Comparison of ENCODE assay signal across 20 cellular contexts in the genomic region with DNA sequence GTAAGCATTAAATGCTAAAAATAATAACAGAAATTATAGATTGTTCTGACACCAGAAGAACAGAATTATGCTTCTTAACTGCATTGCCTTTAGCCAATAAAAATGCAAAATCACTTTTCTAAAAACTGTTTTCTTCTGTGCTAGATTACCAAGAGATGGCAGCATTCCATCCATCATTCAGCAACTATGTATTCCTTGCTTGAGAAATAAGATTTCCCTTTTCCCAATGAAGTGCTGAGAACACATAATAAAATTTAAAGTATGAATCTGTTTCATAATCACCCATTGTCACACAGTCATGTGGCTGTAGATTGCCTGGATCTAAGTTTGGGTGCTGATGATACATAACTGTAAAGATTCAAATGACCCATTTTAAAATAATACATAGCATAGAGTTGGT.
"Had no signal": no experiment of that assay in that cellular context is flagged by ENCODE, and none has a peak within 500 bp of the region (broad histone marks: within the 10 kb centered on the region; RNA-seq: fewer than 3 reads in every experiment).

No MANE protein-coding gene starts in this region.

- H3K27ac Mint-ChIP-seq: activated naive CD8-positive, alpha-beta T cell; activated T-helper 2 cell treated with anti-CD3 and anti-CD28 coated beads, Interferon-gamma antibody, Interleukin-2, Interleukin-4, amounts not matched to agents 10 μg/mL and 5 μg/mL and 100 μg/mL, durations not matched to agents 14 hours and 24 hours and 36 hours; effector memory CD8-positive, alpha-beta T cell; naive thymus-derived CD8-positive, alpha-beta T cell; progenitor cell of endocrine pancreas had no signal

- DNase-seq: activated CD4-positive, alpha-beta T cell treated with anti-CD3 and anti-CD28 coated beads for 1 hour; activated CD4-positive, alpha-beta T cell treated with anti-CD3 and anti-CD28 coated beads, Interleukin-2, amount 50 U/mL, for 1 hour; activated naive CD4-positive, alpha-beta T cell; activated T-cell treated with anti-CD3 and anti-CD28 coated beads, Interleukin-2, amount 50 U/mL, for 1 hour; colonic mucosa; dorsolateral prefrontal cortex; effector memory CD8-positive, alpha-beta T cell; heart right ventricle; left ventricle myocardium inferior; naive thymus-derived CD8-positive, alpha-beta T cell; stimulated activated CD4-positive, alpha-beta T cell treated with anti-CD3 and anti-CD28 coated beads, Interleukin-4, amount 100 ng/mL, for 24 hours; stimulated activated naive CD4-positive, alpha-beta T cell treated with Interleukin-2 at 50 U/mL for 16 hours; thyroid gland had no signal

- H3K36me3 ChIP-seq: breast epithelium, colonic mucosa, esophagus muscularis mucosa, heart right ventricle, left ventricle myocardium inferior, right atrium auricular region, thyroid gland had no signal

- H3K4me3 Mint-ChIP-seq: activated naive CD8-positive, alpha-beta T cell; central memory CD8-positive, alpha-beta T cell; effector memory CD8-positive, alpha-beta T cell; naive thymus-derived CD8-positive, alpha-beta T cell had no signal

- H3K27me3 Mint-ChIP-seq: activated naive CD8-positive, alpha-beta T cell; central memory CD8-positive, alpha-beta T cell; effector memory CD8-positive, alpha-beta T cell; naive thymus-derived CD8-positive, alpha-beta T cell; progenitor cell of endocrine pancreas had no signal

- H3K4me1 ChIP-seq: breast epithelium, colonic mucosa, esophagus muscularis mucosa, heart right ventricle, left ventricle myocardium inferior, right atrium auricular region, thyroid gland had no signal

- H3K27me3 ChIP-seq: breast epithelium, colonic mucosa, dorsolateral prefrontal cortex, esophagus muscularis mucosa, heart right ventricle, right atrium auricular region, thyroid gland had no signal

- ATAC-seq: effector memory CD8-positive, alpha-beta T cell; heart right ventricle; naive thymus-derived CD8-positive, alpha-beta T cell had no signal

- H3K27ac ChIP-seq: breast epithelium, colonic mucosa, dorsolateral prefrontal cortex, esophagus muscularis mucosa, heart right ventricle, left ventricle myocardium inferior, right atrium auricular region, thyroid gland had no signal

- H3K4me1 Mint-ChIP-seq: central memory CD8-positive, alpha-beta T cell; naive thymus-derived CD8-positive, alpha-beta T cell had no signal

- H3K36me3 Mint-ChIP-seq: activated naive CD8-positive, alpha-beta T cell; naive thymus-derived CD8-positive, alpha-beta T cell had no signal

- H3K4me3 ChIP-seq: breast epithelium, colonic mucosa, dorsolateral prefrontal cortex, esophagus muscularis mucosa, heart right ventricle, left ventricle myocardium inferior, right atrium auricular region, thyroid gland had no signal

- H3K9me3 ChIP-seq: breast epithelium, colonic mucosa, esophagus muscularis mucosa, heart right ventricle, left ventricle myocardium inferior, right atrium auricular region, thyroid gland had no signal
